21 cellular contexts compared by ENCODE assay signal in the genomic region with DNA sequence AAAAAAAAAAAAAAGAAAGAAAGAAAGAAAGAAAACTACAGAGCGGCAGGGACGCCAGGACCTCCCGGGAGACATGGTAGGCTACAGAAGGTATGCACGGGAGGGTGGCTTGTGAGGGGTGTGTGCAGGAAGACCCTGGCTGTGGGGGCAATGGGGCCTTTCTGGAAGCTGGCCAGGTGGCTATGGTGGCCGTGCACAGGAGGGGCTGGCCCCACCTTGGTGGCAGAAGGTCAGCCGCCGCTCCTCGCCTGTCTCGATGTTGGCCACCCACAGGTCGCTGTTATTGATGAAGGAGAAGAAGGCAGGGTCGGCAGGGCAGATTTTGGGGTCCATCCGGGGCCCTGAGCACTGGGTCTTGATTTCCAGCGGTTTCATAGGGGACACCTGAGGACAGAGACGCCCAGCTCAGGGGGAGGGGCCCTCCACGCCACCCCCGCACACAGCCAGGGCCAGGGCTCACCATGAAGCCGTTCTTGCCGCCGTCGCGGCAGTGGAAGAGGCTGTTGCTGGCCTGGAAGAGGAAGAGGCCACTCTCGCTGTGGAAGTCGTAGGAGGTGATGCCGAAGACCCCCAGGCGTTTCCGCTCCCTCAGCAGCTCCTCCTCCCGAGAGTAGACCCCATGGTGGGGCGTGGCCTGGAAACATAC. TPM values are rescaled to one million over a fixed set of nuclear protein-coding genes. Genes with fewer than 3 reads are reported as not detected.
DNase-seq lines count a peak whose midpoint lies in the region; ATAC-seq and TF ChIP-seq lines count a peak whose summit lies in the region.
"Had no signal": no experiment of that assay in that cellular context is flagged by ENCODE, and none has a peak within 500 bp of the region (broad histone marks: within the 10 kb centered on the region; RNA-seq: fewer than 3 reads in every experiment).

No MANE protein-coding gene starts in this region.

- WGBS in liver, result 95% methylated on average over 28 of the region's 28 CpGs

- TF ChIP-seq RAD21 in liver (IDR thresholded peaks at IDR 0.05), result no peak

- CTCF ChIA-PET in MCF 10A (lab: Yijun Ruan, JAX), result no interaction called here

- H3K27ac Mint-ChIP-seq in MCF 10A (ENCODE audit: low read depth, unreplicated experiment), result peak overlapping the region; percentile 19
- H3K27ac Mint-ChIP-seq: CD8-positive, alpha-beta T cell; IgD-negative memory B cell had no signal

- peaks cover 2% of the 10 kb centered on the region for H3K79me2 ChIP-seq in osteoblast (ENCODE audit: insufficient read depth, low read length)

- no peak overlapping the region for H3K4me2 ChIP-seq in osteoblast (ENCODE audit: insufficient read depth, low read length)

- H3K9me3 Mint-ChIP-seq in MCF 10A (ENCODE audit: unreplicated experiment), result no peaks in the 10 kb centered on the region
- no peaks in the 10 kb centered on the region for H3K9me3 Mint-ChIP-seq in activated T-cell treated with anti-CD3 and anti-CD28 coated beads, Interleukin-2, amount 50 U/mL, for 4 hours
- H3K9me3 Mint-ChIP-seq: CD8-positive, alpha-beta T cell; IgD-negative memory B cell had no signal

- H3K4me1 Mint-ChIP-seq in MCF 10A (ENCODE audit: insufficient read depth, unreplicated experiment), result peaks cover 15% of the 10 kb centered on the region
- H3K4me1 Mint-ChIP-seq in activated T-cell treated with anti-CD3 and anti-CD28 coated beads, Interleukin-2, amount 50 U/mL, for 4 hours (ENCODE audit: low read depth), result peaks cover 2% of the 10 kb centered on the region
- H3K4me1 Mint-ChIP-seq: IgD-negative memory B cell had no signal

- no peak for TF ChIP-seq POLR2A in breast epithelium (IDR thresholded peaks at IDR 0.05)

- no peak overlapping the region for H2AFZ ChIP-seq in osteoblast (ENCODE audit: low read length)

- intact Hi-C loops in MCF 10A (cut with micrococcal nuclease) (no loop called here), breast epithelium (cut with DNase I; ENCODE audit: low total_unique reads) (no loop called here), upper lobe of right lung (cut with DNase I) (no loop called here)

- H3K4me3 Mint-ChIP-seq in MCF 10A (ENCODE audit: unreplicated experiment), result no peak overlapping the region
- H3K4me3 Mint-ChIP-seq in activated T-cell treated with anti-CD3 and anti-CD28 coated beads, Interleukin-2, amount 50 U/mL, for 4 hours, result no peak overlapping the region
- H3K4me3 Mint-ChIP-seq: CD8-positive, alpha-beta T cell had no signal

- H3K9ac ChIP-seq in liver (ENCODE audit: low read depth in 1 of 2, low read length in 2 of 2), result no peak overlapping the region

- H3K9me3 ChIP-seq in breast epithelium (no peaks in the 10 kb centered on the region), liver (ENCODE audit: control insufficient read depth in 4 of 4, low read length in 3 of 4) (no peaks in the 10 kb centered on the region), osteoblast (ENCODE audit: low read depth, low read length) (no peaks in the 10 kb centered on the region), upper lobe of right lung (no peaks in the 10 kb centered on the region)

- no peak for ATAC-seq in upper lobe of right lung
- ATAC-seq in activated T-cell treated with anti-CD3 and anti-CD28 coated beads, Interleukin-2, amount 50 U/mL, for 4 hours, result no peak
- ATAC-seq in GM21723 (IDR thresholded peaks at IDR 0.05; ENCODE audit: unreplicated experiment), result no peak
- ATAC-seq: CD8-positive, alpha-beta T cell had no signal

- H3K36me3 Mint-ChIP-seq in MCF 10A (ENCODE audit: insufficient read depth, unreplicated experiment), result peaks cover 76% of the 10 kb centered on the region
- H3K36me3 Mint-ChIP-seq in activated T-cell treated with anti-CD3 and anti-CD28 coated beads, Interleukin-2, amount 50 U/mL, for 4 hours (ENCODE audit: insufficient read depth), result peaks cover 10% of the 10 kb centered on the region
- H3K36me3 Mint-ChIP-seq: IgD-negative memory B cell had no signal

- H3K36me3 ChIP-seq in breast epithelium (peaks cover 10% of the 10 kb centered on the region), liver (ENCODE audit: control insufficient read depth in 4 of 4, insufficient read depth in 3 of 4, low read depth in 1 of 4, low read length in 3 of 4) (peaks cover 19 to 44% (median 34%) of the 10 kb centered on the region in 4 donors), osteoblast (ENCODE audit: insufficient read depth, low read length) (peaks cover 56% of the 10 kb centered on the region), upper lobe of right lung (peaks cover 61% of the 10 kb centered on the region)

- H3K27ac ChIP-seq in breast epithelium, result no peak overlapping the region
- peak overlapping the region; percentile 73 to 80 for H3K27ac ChIP-seq in liver (ENCODE audit: low read depth in 1 of 2, low read length in 2 of 2)
- no peak overlapping the region for H3K27ac ChIP-seq in osteoblast (ENCODE audit: low read depth, low read length)
- peak overlapping the region; percentile 66 for H3K27ac ChIP-seq in upper lobe of right lung

- TF ChIP-seq CTCF in MCF 10A (IDR thresholded peaks at IDR 0.05; ENCODE audit: unreplicated experiment) (no peak), breast epithelium (IDR thresholded peaks at IDR 0.05) (no peak), liver (IDR thresholded peaks at IDR 0.05; ENCODE audit: low read depth, low read length, missing input control) (no peak), osteoblast (IDR thresholded peaks at IDR 0.05; ENCODE audit: extremely low read depth, low read depth, low read length) (no peak), upper lobe of right lung (IDR thresholded peaks at IDR 0.05) (no peak)

- DNase-seq in MCF 10A (ENCODE audit: unreplicated experiment) (no peak), breast epithelium (ENCODE audit: low spot score in 2 of 2) (no peak), osteoblast (ENCODE audit: insufficient read length, low spot score, missing footprints) (peak; percentile 26), upper lobe of right lung (no peak), MV-4-11 (lab: John Stamatoyannopoulos, UW) (no peak)
- DNase-seq in activated T-cell treated with anti-CD3 and anti-CD28 coated beads, Interleukin-2, amount 50 U/mL, for 4 hours, result no peak
- DNase-seq: 8988T; AML-193; CD8-positive, alpha-beta T cell; GDM1; Karpas-422; NCI-H1417 treated with DMSO at 0.1 percent for 48 hours; NCI-H187; NCI-H2107; NCI-H510A treated with DMSO at 0.1 percent for 48 hours; NCI-H748 treated with DMSO at 0.1 percent for 48 hours; NK-92 treated with Interleukin-12 subunit alpha and Interleukin-12 subunit beta, amount 100 ng/mL, for 24 hours; SIG-M5 had no signal

- no peaks in the 10 kb centered on the region for H4K20me1 ChIP-seq in osteoblast (ENCODE audit: insufficient read depth, low read length)

- BruUV-seq in MCF 10A (replicated peaks; lab: Mats Ljungman, UMichigan), result no TSS peak

- H3K27me3 ChIP-seq in breast epithelium, result no peaks in the 10 kb centered on the region
- no peaks in the 10 kb centered on the region for H3K27me3 ChIP-seq in liver (ENCODE audit: control insufficient read depth in 4 of 4, insufficient read depth in 4 of 4, low read length in 3 of 4)
- H3K27me3 ChIP-seq in osteoblast (ENCODE audit: insufficient read depth, low read length), result no peaks in the 10 kb centered on the region
- no peaks in the 10 kb centered on the region for H3K27me3 ChIP-seq in upper lobe of right lung

- POLR2A ChIA-PET in MCF 10A (lab: Yijun Ruan, JAX), result no interaction called here

- H3K27me3 Mint-ChIP-seq in MCF 10A (ENCODE audit: insufficient read depth, unreplicated experiment), result no peaks in the 10 kb centered on the region
- H3K27me3 Mint-ChIP-seq in activated T-cell treated with anti-CD3 and anti-CD28 coated beads, Interleukin-2, amount 50 U/mL, for 4 hours (ENCODE audit: low read depth), result no peaks in the 10 kb centered on the region
- H3K27me3 Mint-ChIP-seq: IgD-negative memory B cell had no signal

- H3K4me1 ChIP-seq in breast epithelium (peaks cover 3 to 12% of the 10 kb centered on the region in 2 donors), liver (ENCODE audit: control insufficient read depth in 4 of 4, insufficient read depth in 4 of 4, low read length in 3 of 4) (peaks cover 11 to 38% (median 35%) of the 10 kb centered on the region in 4 donors), osteoblast (ENCODE audit: insufficient read depth, low read length) (peaks cover 6% of the 10 kb centered on the region), upper lobe of right lung (peaks cover 6% of the 10 kb centered on the region)

- H3K4me3 ChIP-seq in breast epithelium, result no peak overlapping the region
- no peak overlapping the region for H3K4me3 ChIP-seq in liver (ENCODE audit: low read depth in 1 of 3, low read length in 3 of 3)
- H3K4me3 ChIP-seq in osteoblast (ENCODE audit: insufficient read depth, low read length), result no peak overlapping the region
- H3K4me3 ChIP-seq in upper lobe of right lung, result no peak overlapping the region

TF ChIP-seq in liver, 16 proteins besides CTCF, POLR2A, EP300 and RAD21 (continues in another document):
- TF ChIP-seq, protein P1, sequence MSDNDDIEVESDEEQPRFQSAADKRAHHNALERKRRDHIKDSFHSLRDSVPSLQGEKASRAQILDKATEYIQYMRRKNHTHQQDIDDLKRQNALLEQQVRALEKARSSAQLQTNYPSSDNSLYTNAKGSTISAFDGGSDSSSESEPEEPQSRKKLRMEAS (IDR thresholded peaks at IDR 0.05), result no peak
- no peak for TF ChIP-seq JUND (IDR thresholded peaks at IDR 0.05)
- TF ChIP-seq RXRA (IDR thresholded peaks at IDR 0.05), result no peak
- no peak for TF ChIP-seq EGR1 (IDR thresholded peaks at IDR 0.05; ENCODE audit: low read depth in 2 of 2)

RNA-seq across cellular contexts. Expression of gene DPP9, which starts 19.8 kb away (rescaled TPM):
- 90.6 and 100 TPM in 2 replicates for total RNA-seq in MCF 10A (2022)
- 10 to 100 TPM; 33.6 to 74.1 (median 49.6) TPM for total RNA-seq in breast epithelium
- total RNA-seq in liver, result 10 to 100 TPM; 27.3 to 74.5 TPM
- 10 to 100 TPM; 20.5 to 53.4 TPM for polyA plus RNA-seq in liver
- total RNA-seq in osteoblast, result 26.5 and 30.4 TPM in 2 replicates
- 75.8 TPM for total RNA-seq in upper lobe of right lung
- total RNA-seq in activated T-cell treated with anti-CD3 and anti-CD28 coated beads, Interleukin-2, amount 50 U/mL, for 4 hours, result 100 to 1,000 TPM; 112 to 126 (median 120) TPM

RNA-seq across cellular contexts. Expression of gene MYDGF, which starts 33.7 kb away (rescaled TPM):
- total RNA-seq in MCF 10A (2022) (188 and 231 TPM in 2 replicates), breast epithelium (10 to 100 TPM; 36.3 to 55.1 (median 42.1) TPM), liver (10 to 100 TPM; 85.1 to 88.9 TPM), osteoblast (152 and 161 TPM in 2 replicates), upper lobe of right lung (94.2 TPM)
- polyA plus RNA-seq in liver, result 100 to 1,000 TPM; 198 to 222 TPM
- total RNA-seq in activated T-cell treated with anti-CD3 and anti-CD28 coated beads, Interleukin-2, amount 50 U/mL, for 4 hours, result 100 to 1,000 TPM; 129 to 150 (median 134) TPM

Comparison
In these comparisons a context has a peak if more than half of its experiments do, and no peak if none do; other contexts are left out.
1. H3K27ac ChIP-seq: peak in liver (2 of 2) and upper lobe of right lung (single experiment); none in breast epithelium (0 of 2) and osteoblast (single experiment).